8 cellular contexts compared by ENCODE assay signal in the genomic region with DNA sequence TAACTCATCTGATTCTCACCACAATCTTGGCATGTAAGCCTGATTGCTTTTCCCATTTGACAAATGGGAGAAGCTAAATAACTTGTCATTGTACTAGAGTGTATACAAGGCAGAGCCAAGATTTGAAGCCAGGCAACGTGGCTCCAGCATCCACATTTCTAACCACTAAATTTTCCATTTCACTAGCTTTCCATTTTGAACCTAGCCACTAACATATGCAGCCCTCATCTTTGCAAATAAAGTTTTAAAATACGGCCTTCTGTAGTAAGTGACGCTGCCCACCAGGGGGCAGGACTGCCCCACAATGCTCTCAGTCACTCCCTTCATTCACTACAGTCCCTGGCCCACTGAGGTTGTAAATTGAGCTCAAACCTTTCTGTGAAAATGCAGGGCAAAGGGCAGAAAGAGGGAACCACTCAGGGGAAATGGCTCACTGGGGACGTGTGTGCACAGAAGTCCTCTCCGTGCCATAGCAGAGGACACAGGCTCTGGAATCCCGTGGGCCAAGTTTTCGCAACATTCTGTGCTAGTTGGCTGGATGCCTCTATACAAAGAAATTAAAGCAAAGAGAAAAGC.
DNase-seq lines count a peak whose midpoint lies in the region; ATAC-seq, FAIRE-seq and TF ChIP-seq lines count a peak whose summit lies in the region.

No MANE protein-coding gene starts in this region.

- FAIRE-seq in small intestine (lab: Jason Lieb, UNC): no peak

- H3K9ac ChIP-seq in PC-3 (ENCODE audit: low read length): no peak overlapping the region

- H4K20me1 ChIP-seq in PC-3 (ENCODE audit: low read length): no peaks in the 10 kb centered on the region

- 12 to 22% (median 13%) methylated on average over 7 of the region's 7 CpGs for whole genome bisulfite sequencing in small intestine, 3 donors

- H3K79me2 ChIP-seq in PC-3 (ENCODE audit: low read length): no peaks in the 10 kb centered on the region

- peaks cover 7% of the 10 kb centered on the region for H3K36me3 Mint-ChIP-seq in brain

- CTCF ChIA-PET in PC-3 (lab: Charles Lee): interaction anchor here (0.5 to 1.3 kb wide), 15 partner anchors 13 to 1085 kb away, joined by 3 to 11 read pairs (median 4); no protein-coding TSS in a partner anchor

- no TSS peak for BruUV-seq in PC-3 (replicated peaks; lab: Mats Ljungman, UMichigan)

- no peaks in the 10 kb centered on the region for H3K27me3 Mint-ChIP-seq in brain

- H3K36me3 ChIP-seq in PC-3 (ENCODE audit: low read depth, low read length) (no peaks in the 10 kb centered on the region), small intestine (ENCODE audit: control insufficient read depth in 2 of 2, insufficient read depth in 2 of 2, low read length in 2 of 2) (no peaks in the 10 kb centered on the region)

- no peak overlapping the region for H3K4me3 ChIP-seq in PC-3 (ENCODE audit: low read length)
- H3K4me3 ChIP-seq in small intestine (ENCODE audit: low read depth in 1 of 2, low read length in 2 of 2): no peak overlapping the region

- peaks cover 3 to 17% (median 9%) of the 10 kb centered on the region in 5 experiments for H3K9me3 Mint-ChIP-seq in brain

- peak; percentile 94 for TF ChIP-seq CTCF in PC-3 (conservative IDR thresholded peaks at IDR 0.05; ENCODE audit: low read depth, low read length)
- peak; percentile 94 to 95 for TF ChIP-seq CTCF in brain (conservative IDR thresholded peaks at IDR 0.05)

- H3K27ac Mint-ChIP-seq in brain: peak overlapping the region; percentile 8 to 87 (median 44)

- H3K4me2 ChIP-seq in PC-3 (ENCODE audit: low read length): peak overlapping the region; percentile 30

- DNase-seq in Daoy (ENCODE audit: low read depth) (peak; percentile 83), HK-2 (ENCODE audit: unreplicated experiment) (peak; percentile 77), PC-3 (peak; percentile 80), inferior parietal cortex (ENCODE audit: extremely low spot score) (peak; percentile 75), small intestine (peak; percentile 95)

- H3K27me3 ChIP-seq in PC-3 (ENCODE audit: low read length) (no peaks in the 10 kb centered on the region), small intestine (ENCODE audit: control insufficient read depth in 2 of 2, insufficient read depth in 2 of 2, low read length in 2 of 2) (no peaks in the 10 kb centered on the region)

- peak; percentile 85 for ATAC-seq in GM19463 (IDR thresholded peaks at IDR 0.05; ENCODE audit: unreplicated experiment)
- peak; percentile 85 for ATAC-seq in PC-3
- no peak for ATAC-seq in HG02840 (IDR thresholded peaks at IDR 0.05; ENCODE audit: low FRiP score, unreplicated experiment)

- H3K9me3 ChIP-seq in PC-3 (ENCODE audit: low read length): no peaks in the 10 kb centered on the region
- H3K9me3 ChIP-seq in small intestine (ENCODE audit: control insufficient read depth, low read depth): no peaks in the 10 kb centered on the region

- no peak overlapping the region for H2AFZ ChIP-seq in PC-3 (ENCODE audit: low read length)

- H3K4me3 Mint-ChIP-seq in brain: no peak overlapping the region

- intact Hi-C loops in PC-3 (cut with micrococcal nuclease): loop anchor here (1.0 to 10.0 kb wide), 7 partner anchors 71 to 679 kb away; a partner anchor contains a TSS

- peaks cover 10% of the 10 kb centered on the region for H3K4me1 Mint-ChIP-seq in brain

- H3K27ac ChIP-seq in PC-3 (ENCODE audit: low read length): no peak overlapping the region
- H3K27ac ChIP-seq in small intestine (ENCODE audit: low read depth in 1 of 2, low read length in 1 of 2): peak overlapping the region; percentile 74 to 86

- H3F3A ChIP-seq in PC-3 (ENCODE audit: low read length, unreplicated experiment): no peaks in the 10 kb centered on the region

- POLR2A ChIA-PET in PC-3 (lab: Charles Lee; ENCODE audit: unreplicated experiment): no interaction called here

- peaks cover 9% of the 10 kb centered on the region for H3K4me1 ChIP-seq in PC-3 (ENCODE audit: insufficient read depth, low read length)
- H3K4me1 ChIP-seq in small intestine (ENCODE audit: control insufficient read depth in 2 of 2, insufficient read depth in 1 of 2, low read depth in 1 of 2, low read length in 1 of 2): peaks cover 0 to 4% of the 10 kb centered on the region in 2 donors

- no peaks in the 10 kb centered on the region for H3K9me2 ChIP-seq in PC-3 (replicated peaks; ENCODE audit: low read length)
